ENCODE assay signal across 8 cellular contexts in the genomic region with DNA sequence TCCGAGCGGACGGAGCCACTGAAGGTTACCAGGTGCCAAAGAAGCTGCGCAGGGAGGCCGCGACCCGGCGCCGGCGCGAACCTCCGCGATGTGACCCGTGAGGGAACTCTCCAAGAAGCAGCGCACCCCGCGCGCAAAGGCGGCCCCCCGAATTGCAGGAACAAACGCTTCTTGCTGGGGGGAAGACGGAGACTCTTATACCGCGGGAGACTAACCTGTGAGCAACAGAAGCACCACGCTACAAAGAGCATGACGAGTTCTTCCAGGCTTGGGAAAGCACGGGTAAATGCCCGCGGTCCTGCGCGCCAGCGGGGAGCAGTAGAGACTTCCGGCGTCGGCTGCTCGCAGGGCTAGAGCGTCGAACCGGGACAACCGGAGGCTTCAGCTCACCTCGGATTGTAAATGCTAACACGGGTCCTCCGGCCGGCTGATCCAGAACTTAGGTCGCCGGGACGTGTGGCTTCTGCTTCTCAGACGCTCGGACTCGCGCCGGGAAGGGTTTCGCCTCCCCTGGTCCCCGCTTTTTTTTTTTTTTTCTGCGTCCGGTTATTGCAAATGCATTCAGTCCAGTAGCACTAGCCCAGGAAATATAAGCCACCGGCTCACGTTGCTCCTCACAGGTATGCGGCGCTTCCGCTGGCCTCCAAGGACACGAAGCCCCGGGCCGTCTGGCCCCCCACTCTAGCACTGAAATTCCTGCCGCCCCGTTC. TPM values are rescaled to one million over a fixed set of nuclear protein-coding genes. Genes with fewer than 3 reads are reported as not detected.
DNase-seq lines count a peak whose midpoint lies in the region; ATAC-seq, FAIRE-seq and TF ChIP-seq lines count a peak whose summit lies in the region.

A gene with protein sequence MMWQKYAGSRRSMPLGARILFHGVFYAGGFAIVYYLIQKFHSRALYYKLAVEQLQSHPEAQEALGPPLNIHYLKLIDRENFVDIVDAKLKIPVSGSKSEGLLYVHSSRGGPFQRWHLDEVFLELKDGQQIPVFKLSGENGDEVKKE (minus strand): TSS at position 310 of the 710 bp plus-strand sequence. CDS start 80,909 bp downstream, outside the sequence.

- H3K27ac ChIP-seq in pancreas (peak within 1 kb of the TSS; percentile 68 to 81 (median 74)), thyroid gland (peak within 1 kb of the TSS; percentile 60 to 81 (median 79))

- FAIRE-seq in pancreas (lab: Jason Lieb, UNC), result no peak

- H3K4me3 ChIP-seq in pancreas (peak within 1 kb of the TSS; percentile 56 to 86 (median 76)), thyroid gland (replicated peaks in 1 of 3) (peak within 1 kb of the TSS; percentile 57 to 83 (median 70))

- no peaks in the 10 kb centered on the region for H3K36me3 ChIP-seq in pancreas
- no peaks in the 10 kb centered on the region for H3K36me3 ChIP-seq in thyroid gland

- intact Hi-C loops in Right ventricle myocardium superior (cut with DNase I), result no loop called here
- intact Hi-C loops in pancreas (cut with DNase I), result no loop called here
- intact Hi-C loops in thyroid gland (cut with DNase I), result no loop called here

- TF ChIP-seq POLR2A in thyroid gland (IDR thresholded peaks at IDR 0.05), result peak in 1 of 2 donors; percentile 68

- no peaks in the 10 kb centered on the region for H3K9me3 ChIP-seq in pancreas
- H3K9me3 ChIP-seq in thyroid gland, result no peaks in the 10 kb centered on the region

- DNase-seq in NCI-H1417 (lab: John Stamatoyannopoulos, UW) (peak; percentile 87 to 96 (median 94)), SW 1271 (lab: John Stamatoyannopoulos, UW) (peak; percentile 72 to 87), Right ventricle myocardium superior (peak; percentile 93), pancreas (peak; percentile 80 to 92 (median 84)), thyroid gland (peak; percentile 81 to 87)
- DNase-seq in activated naive CD8-positive, alpha-beta T cell treated with anti-CD3 and anti-CD28 coated beads, Interleukin-2, amount 50 U/mL, for 16 hours (ENCODE audit: low read depth, low spot score), result peak; percentile 56

- ATAC-seq in HG02759 (IDR thresholded peaks at IDR 0.05; ENCODE audit: unreplicated experiment), result peak; percentile 91
- peak; percentile 99 for ATAC-seq in Right ventricle myocardium superior (ENCODE audit: poor library complexity)
- peak; percentile 99 to 100 (median 99) for ATAC-seq in pancreas

- H3K4me1 ChIP-seq in pancreas, result peaks cover 0 to 17% (median 15%) of the 10 kb centered on the region in 3 donors
- peaks cover 6 to 10% of the 10 kb centered on the region in 2 donors for H3K4me1 ChIP-seq in thyroid gland

- H3K27me3 ChIP-seq in pancreas, result no peaks in the 10 kb centered on the region
- H3K27me3 ChIP-seq in thyroid gland, result no peaks in the 10 kb centered on the region

- TF ChIP-seq CTCF in GM12873 (IDR thresholded peaks at IDR 0.05; ENCODE audit: insufficient read depth, low read depth, low read length, missing control alignments) (peak; percentile 43), pancreas (IDR thresholded peaks at IDR 0.05) (no peak), thyroid gland (IDR thresholded peaks at IDR 0.05) (peak in 3 of 6 experiments; percentile 14 to 22 (median 15))

- 0% methylated on average over 59 to 66 of the region's 66 CpGs for whole genome bisulfite sequencing in pancreas, 2 donors
- WGBS in thyroid gland, 2 donors, result 0% methylated on average over 56 to 59 of the region's 66 CpGs

RNA-seq across cellular contexts. Expression of the gene that starts here (rescaled TPM):
- total RNA-seq in Right ventricle myocardium superior, result 66.4 TPM
- 10 to 100 TPM; 24.6 to 33.2 (median 27.1) TPM for total RNA-seq in pancreas
- 10 to 100 TPM; 25.7 to 34.4 TPM for polyA plus RNA-seq in pancreas
- total RNA-seq in thyroid gland, result 10 to 100 TPM; 59.4 to 72.0 (median 68.7) TPM

Comparison
In these comparisons a context has a peak if more than half of its experiments do, and no peak if none do; other contexts are left out.
1. Peak in every context shown above with its lines: DNase-seq, ATAC-seq, H3K4me3 ChIP-seq and H3K27ac ChIP-seq.